Comparison of ENCODE assay signal across 15 cellular contexts in the genomic region with DNA sequence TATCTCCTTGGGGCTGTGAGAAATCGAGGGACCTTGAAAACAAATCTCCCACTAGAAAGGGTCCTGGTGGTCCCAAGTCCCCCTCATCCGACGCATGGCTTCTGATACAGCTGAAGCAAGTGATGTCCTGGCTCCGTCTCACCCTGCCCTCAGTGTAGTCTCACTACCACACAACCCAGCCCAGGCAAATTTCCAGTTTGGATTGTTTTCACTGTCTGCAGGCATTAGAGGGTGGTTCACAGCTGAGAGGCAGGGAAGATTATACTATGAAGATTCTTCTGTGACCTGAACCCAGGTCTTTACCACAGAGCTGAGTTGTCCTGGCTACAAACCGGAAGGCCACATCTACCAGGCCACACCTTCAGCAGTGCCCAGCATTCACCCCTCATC. TPM values are rescaled to one million over a fixed set of nuclear protein-coding genes. Genes with fewer than 3 reads are reported as not detected.
DNase-seq lines count a peak whose midpoint lies in the region; ATAC-seq and TF ChIP-seq lines count a peak whose summit lies in the region.
"Had no signal": no experiment of that assay in that cellular context is flagged by ENCODE, and none has a peak within 500 bp of the region (broad histone marks: within the 10 kb centered on the region; RNA-seq: fewer than 3 reads in every experiment).

No MANE protein-coding gene starts in this region.

- peaks cover 41% of the 10 kb centered on the region for H3K36me3 ChIP-seq in mammary epithelial cell (ENCODE audit: insufficient read depth, low read length)
- H3K36me3 ChIP-seq in hepatocyte (replicated peaks; ENCODE audit: insufficient read depth, low read depth) = no peaks in the 10 kb centered on the region

- H3K9me3 Mint-ChIP-seq in MCF 10A (ENCODE audit: unreplicated experiment) (no peaks in the 10 kb centered on the region), memory B cell (no peaks in the 10 kb centered on the region), endothelial cell (ENCODE audit: unreplicated experiment) (no peaks in the 10 kb centered on the region)
- no peaks in the 10 kb centered on the region for H3K9me3 Mint-ChIP-seq in effector memory CD8-positive, alpha-beta T cell
- H3K9me3 Mint-ChIP-seq in T-helper 2 cell treated with Interferon-gamma antibody and Interleukin-4, amounts not matched to agents 5 μg/mL and 100 μg/mL, for 36 hours = no peaks in the 10 kb centered on the region
- H3K9me3 Mint-ChIP-seq: CD4-positive, alpha-beta T cell; GM23338; H9 had no signal

- H4K20me1 ChIP-seq in mammary epithelial cell (ENCODE audit: insufficient read depth, low read length) (no peaks in the 10 kb centered on the region), hepatocyte (ENCODE audit: insufficient read depth, poor library complexity, severe bottlenecking) (no peaks in the 10 kb centered on the region)

- H2AFZ ChIP-seq in mammary epithelial cell (ENCODE audit: low read depth, low read length) (no peak overlapping the region), hepatocyte (no peak overlapping the region)
- H2AFZ ChIP-seq: GM23338 had no signal

- H3K4me2 ChIP-seq in mammary epithelial cell (ENCODE audit: insufficient read depth, low read depth, low read length) (no peak overlapping the region), hepatocyte (no peak overlapping the region)
- H3K4me2 ChIP-seq: BLaER1 treated with 17β-estradiol and CSF1 and Interleukin-3, amounts not matched to agents 10 nM and 100 nM; GM23338 had no signal

- BruUV-seq in mammary epithelial cell (replicated peaks; lab: Mats Ljungman, UMichigan) (TSS peak; percentile 6), MCF 10A (replicated peaks; lab: Mats Ljungman, UMichigan) (no TSS peak)

- no peak for DNase-seq in mammary epithelial cell
- no peak for DNase-seq in MCF 10A (ENCODE audit: unreplicated experiment)
- DNase-seq in effector memory CD8-positive, alpha-beta T cell = no peak
- no peak for DNase-seq in memory B cell (ENCODE audit: low spot score in 2 of 2)
- no peak for DNase-seq in T-helper 2 cell treated with Interferon-gamma antibody and Interleukin-4, amounts not matched to agents 5 μg/mL and 100 μg/mL, for 36 hours (ENCODE audit: low spot score)
- no peak for DNase-seq in endothelial cell (ENCODE audit: low spot score)
- DNase-seq in hepatocyte (ENCODE audit: low spot score) = no peak
- DNase-seq: 8988T; CD4-positive, alpha-beta T cell; DMS153; DMS79 treated with DMSO at 0.1 percent for 48 hours; EL; H9 had no signal

- H3K4me3 ChIP-seq in mammary epithelial cell (replicated peaks in 1 of 3; ENCODE audit: insufficient read depth in 1 of 3, low read depth in 2 of 3, low read length in 3 of 3) (no peak overlapping the region), hepatocyte (no peak overlapping the region)
- H3K4me3 ChIP-seq: BLaER1 treated with 17β-estradiol and CSF1 and Interleukin-3, amounts not matched to agents 10 nM and 100 nM; GM23338 had no signal

- H3K9me3 ChIP-seq in mammary epithelial cell (replicated peaks; ENCODE audit: insufficient read depth, low read length) = no peaks in the 10 kb centered on the region
- no peaks in the 10 kb centered on the region for H3K9me3 ChIP-seq in hepatocyte (ENCODE audit: low read depth)
- H3K9me3 ChIP-seq: BLaER1 treated with 17β-estradiol and CSF1 and Interleukin-3, amounts not matched to agents 10 nM and 100 nM had no signal

- CTCF ChIA-PET in mammary epithelial cell (lab: Charles Lee; ENCODE audit: low non-redundant PET) (no interaction called here), MCF 10A (lab: Yijun Ruan, JAX) (interaction anchor here (0.6 kb wide), 1 partner anchor 32 kb away, joined by 3 read pairs; no protein-coding TSS in a partner anchor)

- no peaks in the 10 kb centered on the region for H3K79me2 ChIP-seq in mammary epithelial cell (ENCODE audit: insufficient read depth, low read length)
- H3K79me2 ChIP-seq in hepatocyte = no peaks in the 10 kb centered on the region

- no peak for TF ChIP-seq CTCF in mammary epithelial cell (conservative IDR thresholded peaks at IDR 0.05 in 1 of 2, IDR thresholded peaks at IDR 0.05 in 1 of 2; ENCODE audit: extremely low read depth in 1 of 2, insufficient read depth in 1 of 2, low read depth in 1 of 2, low read length in 2 of 2)
- no peak for TF ChIP-seq CTCF in MCF 10A (IDR thresholded peaks at IDR 0.05; ENCODE audit: unreplicated experiment)
- no peak for TF ChIP-seq CTCF in endothelial cell (IDR thresholded peaks at IDR 0.05; ENCODE audit: unreplicated experiment)
- TF ChIP-seq CTCF in hepatocyte (IDR thresholded peaks at IDR 0.05; ENCODE audit: poor library complexity) = no peak

- no peak for ATAC-seq in effector memory CD8-positive, alpha-beta T cell (replicated peaks)
- ATAC-seq in memory B cell (ENCODE audit: low read depth) = no peak
- ATAC-seq: GM23338 had no signal

- no peak overlapping the region for H3K4me3 Mint-ChIP-seq in MCF 10A (ENCODE audit: unreplicated experiment)
- H3K4me3 Mint-ChIP-seq in effector memory CD8-positive, alpha-beta T cell = no peak overlapping the region
- no peak overlapping the region for H3K4me3 Mint-ChIP-seq in memory B cell
- H3K4me3 Mint-ChIP-seq in T-helper 2 cell treated with Interferon-gamma antibody and Interleukin-4, amounts not matched to agents 5 μg/mL and 100 μg/mL, for 36 hours = no peak overlapping the region
- no peak overlapping the region for H3K4me3 Mint-ChIP-seq in endothelial cell (ENCODE audit: unreplicated experiment)
- H3K4me3 Mint-ChIP-seq: CD4-positive, alpha-beta T cell; GM23338; H9 had no signal

- H3K27ac ChIP-seq in mammary epithelial cell (ENCODE audit: insufficient read depth, low read depth, low read length) (no peak overlapping the region), hepatocyte (no peak overlapping the region)
- H3K27ac ChIP-seq: BLaER1 treated with 17β-estradiol and CSF1 and Interleukin-3, amounts not matched to agents 10 nM and 100 nM had no signal

- no peaks in the 10 kb centered on the region for H3K27me3 ChIP-seq in mammary epithelial cell (ENCODE audit: insufficient read depth, low read length)
- H3K27me3 ChIP-seq in hepatocyte = no peaks in the 10 kb centered on the region
- H3K27me3 ChIP-seq: BLaER1 treated with 17β-estradiol and CSF1 and Interleukin-3, amounts not matched to agents 10 nM and 100 nM had no signal

- H3K4me1 ChIP-seq in mammary epithelial cell (ENCODE audit: insufficient read depth, low read length) (no peaks in the 10 kb centered on the region), hepatocyte (ENCODE audit: insufficient read depth) (no peaks in the 10 kb centered on the region)
- H3K4me1 ChIP-seq: BLaER1 treated with 17β-estradiol and CSF1 and Interleukin-3, amounts not matched to agents 10 nM and 100 nM had no signal

- in situ Hi-C loops in mammary epithelial cell (cut with MboI; ENCODE audit: low sequenced_read_pairs in 2 of 2) = no loop called here

- peaks cover 12% of the 10 kb centered on the region for H3K4me1 Mint-ChIP-seq in MCF 10A (ENCODE audit: insufficient read depth, unreplicated experiment)
- peaks cover 0 to 2% of the 10 kb centered on the region in 2 donors for H3K4me1 Mint-ChIP-seq in effector memory CD8-positive, alpha-beta T cell (ENCODE audit: low read depth in 2 of 2)
- no peaks in the 10 kb centered on the region for H3K4me1 Mint-ChIP-seq in memory B cell
- H3K4me1 Mint-ChIP-seq in T-helper 2 cell treated with Interferon-gamma antibody and Interleukin-4, amounts not matched to agents 5 μg/mL and 100 μg/mL, for 36 hours (ENCODE audit: low read depth) = no peaks in the 10 kb centered on the region
- H3K4me1 Mint-ChIP-seq in endothelial cell (ENCODE audit: unreplicated experiment) = peaks cover 2% of the 10 kb centered on the region
- H3K4me1 Mint-ChIP-seq: GM23338, H9 had no signal

- dilution Hi-C loops in mammary epithelial cell (cut with HindIII; ENCODE audit: low sequenced_read_pairs) = no loop called here

- H3K27me3 Mint-ChIP-seq in MCF 10A (ENCODE audit: insufficient read depth, unreplicated experiment) (no peaks in the 10 kb centered on the region), memory B cell (no peaks in the 10 kb centered on the region), endothelial cell (ENCODE audit: unreplicated experiment) (peaks cover 4% of the 10 kb centered on the region)
- H3K27me3 Mint-ChIP-seq in effector memory CD8-positive, alpha-beta T cell = no peaks in the 10 kb centered on the region
- H3K27me3 Mint-ChIP-seq in T-helper 2 cell treated with Interferon-gamma antibody and Interleukin-4, amounts not matched to agents 5 μg/mL and 100 μg/mL, for 36 hours (ENCODE audit: low read depth) = no peaks in the 10 kb centered on the region
- H3K27me3 Mint-ChIP-seq: CD4-positive, alpha-beta T cell had no signal

- no peak overlapping the region for H3K27ac Mint-ChIP-seq in MCF 10A (ENCODE audit: low read depth, unreplicated experiment)
- H3K27ac Mint-ChIP-seq in effector memory CD8-positive, alpha-beta T cell = peak overlapping the region; percentile 29 to 80
- peak overlapping the region; percentile 24 for H3K27ac Mint-ChIP-seq in memory B cell
- no peak overlapping the region for H3K27ac Mint-ChIP-seq in T-helper 2 cell treated with Interferon-gamma antibody and Interleukin-4, amounts not matched to agents 5 μg/mL and 100 μg/mL, for 36 hours
- no peak overlapping the region for H3K27ac Mint-ChIP-seq in endothelial cell (ENCODE audit: unreplicated experiment)
- H3K27ac Mint-ChIP-seq: CD4-positive, alpha-beta T cell; GM23338 had no signal

- H3K9me2 ChIP-seq in hepatocyte (replicated peaks; ENCODE audit: insufficient read depth) = no peaks in the 10 kb centered on the region

- intact Hi-C loops in mammary epithelial cell (cut with micrococcal nuclease) (no loop called here), MCF 10A (cut with micrococcal nuclease) (no loop called here)

- no peak overlapping the region for H3K9ac ChIP-seq in mammary epithelial cell (ENCODE audit: insufficient read depth, low read length)
- H3K9ac ChIP-seq: BLaER1 treated with 17β-estradiol and CSF1 and Interleukin-3, amounts not matched to agents 10 nM and 100 nM had no signal

- H3K36me3 Mint-ChIP-seq in MCF 10A (ENCODE audit: insufficient read depth, unreplicated experiment) = peaks cover 41% of the 10 kb centered on the region
- peaks cover 21% of the 10 kb centered on the region for H3K36me3 Mint-ChIP-seq in effector memory CD8-positive, alpha-beta T cell (ENCODE audit: insufficient read depth)
- H3K36me3 Mint-ChIP-seq in memory B cell = peaks cover 8% of the 10 kb centered on the region
- H3K36me3 Mint-ChIP-seq in T-helper 2 cell treated with Interferon-gamma antibody and Interleukin-4, amounts not matched to agents 5 μg/mL and 100 μg/mL, for 36 hours (ENCODE audit: low read depth) = peaks cover 40% of the 10 kb centered on the region
- peaks cover 33% of the 10 kb centered on the region for H3K36me3 Mint-ChIP-seq in endothelial cell (ENCODE audit: low read depth, unreplicated experiment)

- POLR2A ChIA-PET in MCF 10A (lab: Yijun Ruan, JAX) = interaction anchor here (1.0 kb wide), 1 partner anchor 12 kb away, joined by 4 read pairs; no protein-coding TSS in a partner anchor

- 99% methylated on average over 5 of the region's 5 CpGs for WGBS in mammary epithelial cell (ENCODE audit: low coverage, missing lambda C conversion rate)
- 99% methylated on average over 5 of the region's 5 CpGs for WGBS in hepatocyte (ENCODE audit: low lambda C conversion rate, missing lambda C conversion rate)

RNA-seq across cellular contexts. Expression of a gene that starts 17.7 kb away (rescaled TPM):
- total RNA-seq in mammary epithelial cell (10 to 100 TPM; 20.3 to 30.3 TPM), MCF 10A (2022) (33.9 and 35.5 TPM in 2 replicates), endothelial cell (ENCODE audit: unreplicated experiment) (46.9 TPM), hepatocyte (48.1 and 54.1 TPM in 2 replicates)
- polyA plus RNA-seq in mammary epithelial cell (42.9 TPM), hepatocyte (39.6 and 53.3 TPM in 2 replicates)
- 0.21 TPM for polyA minus RNA-seq in mammary epithelial cell

RNA-seq across cellular contexts. Expression of a gene that starts 30.5 kb away (rescaled TPM):
- total RNA-seq in mammary epithelial cell = 100 to 1,000 TPM; 103 to 123 TPM
- polyA plus RNA-seq in mammary epithelial cell = 79.1 TPM
- polyA minus RNA-seq in mammary epithelial cell = 171 TPM
- total RNA-seq in MCF 10A (2022) = 64.7 and 72.2 TPM in 2 replicates
- 60.3 TPM for total RNA-seq in endothelial cell (ENCODE audit: unreplicated experiment)
- 29.8 and 32.1 TPM in 2 replicates for total RNA-seq in hepatocyte
- polyA plus RNA-seq in hepatocyte = 19.7 and 24.5 TPM in 2 replicates

RNA-seq across cellular contexts. Expression of a gene that starts 30.6 kb away (rescaled TPM):
- total RNA-seq in mammary epithelial cell (10 to 100 TPM; 10.2 to 15.6 TPM), MCF 10A (2022) (7.5 and 9.8 TPM in 2 replicates), endothelial cell (ENCODE audit: unreplicated experiment) (5.4 TPM), hepatocyte (6.0 and 10.8 TPM in 2 replicates)
- polyA plus RNA-seq in mammary epithelial cell (5.8 TPM), hepatocyte (9.5 and 10.2 TPM in 2 replicates)
- polyA minus RNA-seq in mammary epithelial cell = 8.3 TPM

RNA-seq across cellular contexts. Expression of a gene that starts 40.6 kb away (rescaled TPM):
- total RNA-seq in mammary epithelial cell = 10 to 100 TPM; 44.2 to 81.9 TPM
- polyA plus RNA-seq in mammary epithelial cell = 57.8 TPM
- 152 TPM for polyA minus RNA-seq in mammary epithelial cell
- total RNA-seq in MCF 10A (2022) = 88.7 and 91.5 TPM in 2 replicates
- total RNA-seq in endothelial cell (ENCODE audit: unreplicated experiment) = 84.4 TPM
- total RNA-seq in hepatocyte = 69.6 and 79.9 TPM in 2 replicates
- polyA plus RNA-seq in hepatocyte = 52.2 and 54.1 TPM in 2 replicates

Comparison
In these comparisons a context has a peak if more than half of its experiments do, and no peak if none do; other contexts are left out.
1. H3K27ac Mint-ChIP-seq: peak in effector memory CD8-positive, alpha-beta T cell (2 of 2) and memory B cell (single experiment); none in MCF 10A (single experiment), T-helper 2 cell treated with Interferon-gamma antibody and Interleukin-4, amounts not matched to agents 5 μg/mL and 100 μg/mL, for 36 hours (single experiment) and endothelial cell (single experiment).